ENCODE assay signal across 14 cellular contexts in the genomic region with DNA sequence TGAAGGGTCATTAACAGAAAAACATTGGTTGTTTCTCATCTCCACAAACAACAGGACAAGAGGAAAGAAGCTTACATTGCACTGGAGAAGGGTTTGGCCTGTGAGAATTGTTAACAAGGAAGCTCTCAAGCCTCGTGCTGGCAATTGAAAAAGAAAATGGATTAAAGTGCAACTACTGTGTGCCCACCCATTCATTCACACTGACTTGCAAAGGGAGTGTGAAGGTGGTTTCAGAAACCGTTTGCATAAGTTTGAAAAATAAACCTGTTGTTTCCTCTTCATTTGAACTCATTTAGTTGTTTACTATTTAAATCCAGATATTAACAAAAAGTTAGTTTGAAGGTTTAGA.
DNase-seq lines count a peak whose midpoint lies in the region; ATAC-seq and TF ChIP-seq lines count a peak whose summit lies in the region.
"Had no signal": no experiment of that assay in that cellular context is flagged by ENCODE, and none has a peak within 500 bp of the region (broad histone marks: within the 10 kb centered on the region; RNA-seq: fewer than 3 reads in every experiment).

No MANE protein-coding gene starts in this region.

- POLR2A ChIA-PET in WTC11 (lab: Charles Lee), result no interaction called here

- H3K4me1 ChIP-seq in right lobe of liver, result peaks cover 0 to 45% (median 10%) of the 10 kb centered on the region in 4 donors

- peak; percentile 26; the same call in 1 of the 2 replicates for ATAC-seq in WTC11
- ATAC-seq in right lobe of liver, result peak; percentile 3 to 35 (median 24)
- peak; percentile 23 for ATAC-seq in stimulated activated naive CD8-positive, alpha-beta T cell treated with anti-CD3 and anti-CD28 coated beads, Interleukin-15, Interleukin-2, amounts not matched to agents 100 U/mL and 50 U/mL, for 24 hours
- no peak for ATAC-seq in esophagus mucosa
- ATAC-seq in HG03457 (IDR thresholded peaks at IDR 0.05; ENCODE audit: unreplicated experiment), result no peak
- ATAC-seq: A549 had no signal

- H3K4me1 Mint-ChIP-seq in T-helper 2 cell treated with Interferon-gamma antibody and Interleukin-4, amounts not matched to agents 5 μg/mL and 100 μg/mL, for 36 hours (ENCODE audit: low read depth), result peaks cover 20% of the 10 kb centered on the region
- H3K4me1 Mint-ChIP-seq in WTC11, result peaks cover 18% of the 10 kb centered on the region

- no peaks in the 10 kb centered on the region for H3K27me3 Mint-ChIP-seq in T-helper 2 cell treated with Interferon-gamma antibody and Interleukin-4, amounts not matched to agents 5 μg/mL and 100 μg/mL, for 36 hours (ENCODE audit: low read depth)
- no peaks in the 10 kb centered on the region for H3K27me3 Mint-ChIP-seq in WTC11 (ENCODE audit: low read depth)

- 0% methylated on average over 2 of the region's 2 CpGs for WGBS in right lobe of liver (ENCODE audit: insufficient coverage, low coverage, low lambda C conversion rate, missing lambda C conversion rate)

- no peaks in the 10 kb centered on the region for H3K27me3 ChIP-seq in right lobe of liver

- DNase-seq in T-helper 2 cell treated with Interferon-gamma antibody and Interleukin-4, amounts not matched to agents 5 μg/mL and 100 μg/mL, for 36 hours (ENCODE audit: low spot score), result no peak
- DNase-seq in T-helper 2 cell (no peak), WTC11 (ENCODE audit: low spot score) (no peak), right lobe of liver (no peak)
- DNase-seq in stimulated activated naive CD8-positive, alpha-beta T cell treated with anti-CD3 and anti-CD28 coated beads, Interleukin-15, Interleukin-2, amounts not matched to agents 100 U/mL and 50 U/mL, for 24 hours, result no peak
- DNase-seq in activated CD4-positive, CD25-positive, alpha-beta regulatory T cell (lab: John Stamatoyannopoulos, UW), result no peak
- DNase-seq: effector memory CD4-positive, alpha-beta T cell; Karpas-422; NCI-H2029 treated with DMSO at 0.1 percent for 48 hours; substantia nigra; SW 1271 had no signal

- H3K4me3 Mint-ChIP-seq in T-helper 2 cell treated with Interferon-gamma antibody and Interleukin-4, amounts not matched to agents 5 μg/mL and 100 μg/mL, for 36 hours, result peak overlapping the region; percentile 43
- H3K4me3 Mint-ChIP-seq in WTC11, result no peak overlapping the region

- CTCF ChIA-PET in WTC11 (lab: Charles Lee), result no interaction called here

- no peaks in the 10 kb centered on the region for H3K9me3 Mint-ChIP-seq in T-helper 2 cell treated with Interferon-gamma antibody and Interleukin-4, amounts not matched to agents 5 μg/mL and 100 μg/mL, for 36 hours
- H3K9me3 Mint-ChIP-seq in WTC11, result peaks cover 23% of the 10 kb centered on the region

- TF ChIP-seq CTCF in WTC11 (IDR thresholded peaks at IDR 0.05), result no peak
- no peak for TF ChIP-seq CTCF in right lobe of liver (IDR thresholded peaks at IDR 0.05)

- H3K4me3 ChIP-seq in right lobe of liver, result no peak overlapping the region
- H3K4me3 ChIP-seq: A549 had no signal

- no peaks in the 10 kb centered on the region for H3K36me3 ChIP-seq in right lobe of liver

- intact Hi-C loops in right lobe of liver (cut with DNase I), result no loop called here

- no peaks in the 10 kb centered on the region for H3K36me3 Mint-ChIP-seq in T-helper 2 cell treated with Interferon-gamma antibody and Interleukin-4, amounts not matched to agents 5 μg/mL and 100 μg/mL, for 36 hours (ENCODE audit: low read depth)
- no peaks in the 10 kb centered on the region for H3K36me3 Mint-ChIP-seq in WTC11

- H3K9me3 ChIP-seq in right lobe of liver, result no peaks in the 10 kb centered on the region
- H3K9me3 ChIP-seq: A549 had no signal

- peak overlapping the region; percentile 33 for H3K27ac Mint-ChIP-seq in T-helper 2 cell treated with Interferon-gamma antibody and Interleukin-4, amounts not matched to agents 5 μg/mL and 100 μg/mL, for 36 hours
- peak overlapping the region; percentile 82 for H3K27ac Mint-ChIP-seq in WTC11

- peak overlapping the region; percentile 49 to 82 (median 59) for H3K27ac ChIP-seq in right lobe of liver
- H3K27ac ChIP-seq: A549 had no signal

- TF ChIP-seq POLR2A in right lobe of liver (IDR thresholded peaks at IDR 0.05), result no peak

TF ChIP-seq in WTC11, 78 proteins besides CTCF, POLR2A, EP300 and RAD21:
- no peak for TF ChIP-seq JUN (CRISPR knock-in tag; IDR thresholded peaks at IDR 0.05)
- no peak for TF ChIP-seq PRRX2 (CRISPR knock-in tag; IDR thresholded peaks at IDR 0.05)
- no peak for TF ChIP-seq TP53 (CRISPR knock-in tag; IDR thresholded peaks at IDR 0.05)
- TF ChIP-seq, protein P1, sequence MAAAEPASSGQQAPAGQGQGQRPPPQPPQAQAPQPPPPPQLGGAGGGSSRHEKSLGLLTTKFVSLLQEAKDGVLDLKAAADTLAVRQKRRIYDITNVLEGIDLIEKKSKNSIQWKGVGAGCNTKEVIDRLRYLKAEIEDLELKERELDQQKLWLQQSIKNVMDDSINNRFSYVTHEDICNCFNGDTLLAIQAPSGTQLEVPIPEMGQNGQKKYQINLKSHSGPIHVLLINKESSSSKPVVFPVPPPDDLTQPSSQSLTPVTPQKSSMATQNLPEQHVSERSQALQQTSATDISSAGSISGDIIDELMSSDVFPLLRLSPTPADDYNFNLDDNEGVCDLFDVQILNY (CRISPR knock-in tag; IDR thresholded peaks at IDR 0.05), result no peak
- no peak for TF ChIP-seq MYBL2 (CRISPR knock-in tag; IDR thresholded peaks at IDR 0.05)
- no peak for TF ChIP-seq JAZF1 (CRISPR knock-in tag; IDR thresholded peaks at IDR 0.05)
- TF ChIP-seq NR1H2 (CRISPR knock-in tag; IDR thresholded peaks at IDR 0.05), result no peak
- TF ChIP-seq E2F4 (CRISPR knock-in tag; IDR thresholded peaks at IDR 0.05; ENCODE audit: borderline replicate concordance, low read depth), result no peak
- TF ChIP-seq ZNF121 (CRISPR knock-in tag; IDR thresholded peaks at IDR 0.05), result no peak
- no peak for TF ChIP-seq ATF1 (CRISPR knock-in tag; IDR thresholded peaks at IDR 0.05)
- no peak for TF ChIP-seq GTF2I (CRISPR knock-in tag; conservative IDR thresholded peaks at IDR 0.05)
- no peak for TF ChIP-seq MXD4 (CRISPR knock-in tag; IDR thresholded peaks at IDR 0.05; ENCODE audit: borderline replicate concordance)
- TF ChIP-seq TCF7 (CRISPR knock-in tag; IDR thresholded peaks at IDR 0.05; ENCODE audit: low read depth), result no peak
- TF ChIP-seq, protein P2, sequence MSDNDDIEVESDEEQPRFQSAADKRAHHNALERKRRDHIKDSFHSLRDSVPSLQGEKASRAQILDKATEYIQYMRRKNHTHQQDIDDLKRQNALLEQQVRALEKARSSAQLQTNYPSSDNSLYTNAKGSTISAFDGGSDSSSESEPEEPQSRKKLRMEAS (CRISPR knock-in tag; IDR thresholded peaks at IDR 0.05), result no peak
- no peak for TF ChIP-seq NR3C1 (CRISPR knock-in tag; conservative IDR thresholded peaks at IDR 0.05; ENCODE audit: low read depth)

Comparison
In these comparisons a context has a peak if more than half of its experiments do, and no peak if none do; other contexts are left out.
1. ATAC-seq: peak in WTC11 (single experiment), right lobe of liver (4 of 4) and stimulated activated naive CD8-positive, alpha-beta T cell treated with anti-CD3 and anti-CD28 coated beads, Interleukin-15, Interleukin-2, amounts not matched to agents 100 U/mL and 50 U/mL, for 24 hours (single experiment); none in esophagus mucosa (single experiment) and HG03457 (single experiment).